Comparison of ENCODE assay signal across 35 cellular contexts in genomic region chr16:12590963-12591362, GRCh38.
"Had no signal": no experiment of that assay in that cellular context is flagged by ENCODE, and none has a peak within 500 bp of the region (broad histone marks: within the 10 kb centered on the region; RNA-seq: fewer than 3 reads in every experiment).

No MANE protein-coding gene starts in this region.

- H3K9me3 Mint-ChIP-seq: T-helper 2 cell treated with Interferon-gamma antibody and Interleukin-4, amounts not matched to agents 5 μg/mL and 100 μg/mL, for 36 hours had no signal

- H3K27me3 ChIP-seq: body of pancreas, breast epithelium, MG63, Peyer's patch, SJSA1 had no signal

- DNase-seq: activated CD4-positive, alpha-beta T cell treated with anti-CD3 and anti-CD28 coated beads, Interleukin-2, amount 10 ng/mL, durations not matched to agents 24 days and 14 days; activated CD4-positive, alpha-beta T cell treated with anti-CD3 and anti-CD28 coated beads, Interleukin-2, amount 50 U/mL, for 4 hours; activated CD8-positive, alpha-beta T cell treated with anti-CD3 and anti-CD28 coated beads for 36 hours; activated effector memory CD4-positive, alpha-beta T cell treated with Interleukin-2 at 50 U/mL for 16 hours; activated naive CD8-positive, alpha-beta T cell treated with anti-CD3 and anti-CD28 coated beads, Interleukin-2, amount 10 ng/mL, durations not matched to agents 7 days and 5 days; amygdala; body of pancreas; cerebellar nuclear complex; cortex of kidney; Kasumi-1; KG1; MG63; NCI-H1048; NCI-H1105 treated with DMSO at 0.1 percent for 48 hours; NCI-H1436; NCI-H1694; NCI-H1930; NCI-H2081 treated with DMSO at 0.1 percent for 48 hours; NCI-H226; NCI-H446 treated with DMSO at 0.1 percent for 48 hours; NCI-H524; NCI-H69; NCI-H82; PC-3; Peyer's patch; RPMI8226; SHP77 treated with DMSO at 0.1 percent for 48 hours; SK-N-SH had no signal

- H3K4me1 Mint-ChIP-seq: activated naive CD8-positive, alpha-beta T cell treated with anti-CD3 and anti-CD28 coated beads, Interleukin-2, amount 10 ng/mL, durations not matched to agents 7 days and 5 days had no signal

- ATAC-seq: activated CD8-positive, alpha-beta T cell treated with anti-CD3 and anti-CD28 coated beads for 36 hours; body of pancreas; PC-3 had no signal

- H3K4me1 ChIP-seq: body of pancreas, breast epithelium, Peyer's patch, SJSA1 had no signal

- H3K4me3 Mint-ChIP-seq: activated CD4-positive, alpha-beta T cell treated with anti-CD3 and anti-CD28 coated beads, Interleukin-2, amount 10 ng/mL, durations not matched to agents 24 days and 14 days; activated CD8-positive, alpha-beta T cell treated with anti-CD3 and anti-CD28 coated beads for 36 hours; activated naive CD8-positive, alpha-beta T cell treated with anti-CD3 and anti-CD28 coated beads, Interleukin-2, amount 10 ng/mL, durations not matched to agents 7 days and 5 days; activated T-helper 1 cell treated with anti-CD3 and anti-CD28 coated beads, Interleukin-12 subunit alpha, Interleukin-12 subunit beta, Interleukin-2, Interleukin-4 antibody, amounts not matched to agents 30 ng/mL and 10 ng/mL and 1 ng/mL, durations not matched to agents 14 hours and 24 hours and 36 hours; T-helper 1 cell treated with Interleukin-12 subunit alpha and Interleukin-12 subunit beta and Interleukin-4 antibody, amounts not matched to agents 30 μg/mL and 1 μg/mL, for 36 hours; T-helper 2 cell treated with Interferon-gamma antibody and Interleukin-4, amounts not matched to agents 5 μg/mL and 100 μg/mL, for 36 hours had no signal

- H3K4me2 ChIP-seq: SK-N-SH had no signal

- H3K27ac ChIP-seq: body of pancreas, breast epithelium, Peyer's patch, SJSA1 had no signal

- H3K36me3 ChIP-seq: breast epithelium, MG63, Peyer's patch, SJSA1 had no signal

- H3K9ac ChIP-seq: SK-N-SH had no signal

- H3K27ac Mint-ChIP-seq: activated CD4-positive, alpha-beta T cell treated with anti-CD3 and anti-CD28 coated beads, Interleukin-2, amount 10 ng/mL, durations not matched to agents 24 days and 14 days; activated CD8-positive, alpha-beta T cell treated with anti-CD3 and anti-CD28 coated beads for 36 hours; activated naive CD8-positive, alpha-beta T cell treated with anti-CD3 and anti-CD28 coated beads, Interleukin-2, amount 10 ng/mL, durations not matched to agents 7 days and 5 days; activated T-helper 1 cell treated with anti-CD3 and anti-CD28 coated beads, Interleukin-12 subunit alpha, Interleukin-12 subunit beta, Interleukin-2, Interleukin-4 antibody, amounts not matched to agents 30 ng/mL and 10 ng/mL and 1 ng/mL, durations not matched to agents 14 hours and 24 hours and 36 hours; T-helper 1 cell treated with Interleukin-12 subunit alpha and Interleukin-12 subunit beta and Interleukin-4 antibody, amounts not matched to agents 30 μg/mL and 1 μg/mL, for 36 hours; T-helper 2 cell treated with Interferon-gamma antibody and Interleukin-4, amounts not matched to agents 5 μg/mL and 100 μg/mL, for 36 hours had no signal

- H3K4me3 ChIP-seq: body of pancreas, breast epithelium, MG63, Peyer's patch, SJSA1 had no signal

- FAIRE-seq: astrocyte, TTC549 had no signal

- H3K9me3 ChIP-seq: body of pancreas, MG63, Peyer's patch, SJSA1, SK-N-SH had no signal
